16 cellular contexts compared by ENCODE assay signal in genomic region chr4:56657128-56657527, GRCh38. TPM values are rescaled to one million over a fixed set of nuclear protein-coding genes. Genes with fewer than 3 reads are reported as not detected.
DNase-seq lines count a peak whose midpoint lies in the region; ATAC-seq and TF ChIP-seq lines count a peak whose summit lies in the region.
"Had no signal": no experiment of that assay in that cellular context is flagged by ENCODE, and none has a peak within 500 bp of the region (broad histone marks: within the 10 kb centered on the region; RNA-seq: fewer than 3 reads in every experiment).

No MANE protein-coding gene starts in this region.

- peak; percentile 77 for DNase-seq in MCF 10A (ENCODE audit: unreplicated experiment)
- no peak for DNase-seq in breast epithelium (ENCODE audit: low spot score in 2 of 2)
- no peak for DNase-seq in mesothelial cell of epicardium (ENCODE audit: low spot score in 2 of 2, unreplicated experiment in 2 of 2)
- DNase-seq in upper lobe of left lung = no peak
- no peak for DNase-seq in NCI-H1105 (lab: John Stamatoyannopoulos, UW)
- DNase-seq in NCI-H748 (lab: John Stamatoyannopoulos, UW; ENCODE audit: unreplicated experiment) = no peak
- DNase-seq: activated CD8-positive, alpha-beta memory T cell treated with anti-CD3 and anti-CD28 coated beads, Interleukin-2, amount 50 U/mL, for 48 hours; cerebellar nuclear complex; hippocampal formation; mesendoderm; NCI-H2029; NCI-H446 treated with DMSO at 0.1 percent for 48 hours; right cardiac atrium; SW 1271; WERI-Rb-1 had no signal

- peaks cover 18% of the 10 kb centered on the region for H3K4me1 Mint-ChIP-seq in MCF 10A (ENCODE audit: insufficient read depth, unreplicated experiment)
- peaks cover 30% of the 10 kb centered on the region for H3K4me1 Mint-ChIP-seq in activated T-helper 17 cell treated with anti-CD3 and anti-CD28 coated beads, Interleukin-2, amount 50 U/mL, for 72 hours
- H3K4me1 Mint-ChIP-seq in mesothelial cell of epicardium = peaks cover 35% of the 10 kb centered on the region

- CTCF ChIA-PET in MCF 10A (lab: Yijun Ruan, JAX) = no interaction called here

- H3K4me3 Mint-ChIP-seq in MCF 10A (ENCODE audit: unreplicated experiment) (no peak overlapping the region), mesothelial cell of epicardium (peak overlapping the region; percentile 59)
- peak overlapping the region; percentile 93 for H3K4me3 Mint-ChIP-seq in activated T-helper 17 cell treated with anti-CD3 and anti-CD28 coated beads, Interleukin-2, amount 50 U/mL, for 72 hours

- POLR2A ChIA-PET in MCF 10A (lab: Yijun Ruan, JAX) = interaction anchor here (0.7 kb wide), 1 partner anchor 14 kb away, joined by 3 read pairs; no protein-coding TSS in a partner anchor

- no peak for TF ChIP-seq EP300 in upper lobe of left lung (IDR thresholded peaks at IDR 0.05)

- no peaks in the 10 kb centered on the region for H3K9me3 Mint-ChIP-seq in MCF 10A (ENCODE audit: unreplicated experiment)
- H3K9me3 Mint-ChIP-seq in activated T-helper 17 cell treated with anti-CD3 and anti-CD28 coated beads, Interleukin-2, amount 50 U/mL, for 72 hours = no peaks in the 10 kb centered on the region
- H3K9me3 Mint-ChIP-seq in mesothelial cell of epicardium = no peaks in the 10 kb centered on the region

- no peaks in the 10 kb centered on the region for H3K9me3 ChIP-seq in breast epithelium
- no peaks in the 10 kb centered on the region for H3K9me3 ChIP-seq in upper lobe of left lung

- H3K36me3 Mint-ChIP-seq in MCF 10A (ENCODE audit: insufficient read depth, unreplicated experiment) (no peaks in the 10 kb centered on the region), mesothelial cell of epicardium (no peaks in the 10 kb centered on the region)
- H3K36me3 Mint-ChIP-seq in activated T-helper 17 cell treated with anti-CD3 and anti-CD28 coated beads, Interleukin-2, amount 50 U/mL, for 72 hours (ENCODE audit: low read depth) = peaks cover 35% of the 10 kb centered on the region

- H3K36me3 ChIP-seq in breast epithelium (no peaks in the 10 kb centered on the region), upper lobe of left lung (no peaks in the 10 kb centered on the region)
- H3K36me3 ChIP-seq: WERI-Rb-1 had no signal

- no TSS peak for BruUV-seq in MCF 10A (replicated peaks; lab: Mats Ljungman, UMichigan)

- TF ChIP-seq CTCF in MCF 10A (IDR thresholded peaks at IDR 0.05; ENCODE audit: unreplicated experiment) (no peak), breast epithelium (IDR thresholded peaks at IDR 0.05) (no peak), mesothelial cell of epicardium (IDR thresholded peaks at IDR 0.05; ENCODE audit: unreplicated experiment) (no peak), upper lobe of left lung (IDR thresholded peaks at IDR 0.05) (no peak)

- ATAC-seq in activated T-helper 17 cell treated with anti-CD3 and anti-CD28 coated beads, Interleukin-2, amount 50 U/mL, for 72 hours (replicated peaks) = no peak
- ATAC-seq in upper lobe of left lung (ENCODE audit: low FRiP score in 2 of 2) = no peak

- H3K4me1 ChIP-seq in breast epithelium (peaks cover 0 to 5% of the 10 kb centered on the region in 2 donors), upper lobe of left lung (peaks cover 20 to 37% (median 32%) of the 10 kb centered on the region in 4 donors)

- H3K27ac Mint-ChIP-seq in MCF 10A (ENCODE audit: low read depth, unreplicated experiment) (no peak overlapping the region), mesothelial cell of epicardium (no peak overlapping the region)
- no peak overlapping the region for H3K27ac Mint-ChIP-seq in activated T-helper 17 cell treated with anti-CD3 and anti-CD28 coated beads, Interleukin-2, amount 50 U/mL, for 72 hours

- H3K27me3 Mint-ChIP-seq in MCF 10A (ENCODE audit: insufficient read depth, unreplicated experiment) = peaks cover 67% of the 10 kb centered on the region
- H3K27me3 Mint-ChIP-seq in activated T-helper 17 cell treated with anti-CD3 and anti-CD28 coated beads, Interleukin-2, amount 50 U/mL, for 72 hours = peaks cover 11% of the 10 kb centered on the region
- peaks cover 85% of the 10 kb centered on the region for H3K27me3 Mint-ChIP-seq in mesothelial cell of epicardium (ENCODE audit: low read depth)

- TF ChIP-seq POLR2A in breast epithelium (IDR thresholded peaks at IDR 0.05) (no peak), upper lobe of left lung (IDR thresholded peaks at IDR 0.05) (no peak)

- H3K27ac ChIP-seq in breast epithelium (peak overlapping the region in 1 of 2 donors; percentile 12), upper lobe of left lung (peak overlapping the region in 1 of 4 donors; percentile 76)
- H3K27ac ChIP-seq: WERI-Rb-1 had no signal

- 69 to 71% methylated on average over 3 of the region's 3 CpGs for WGBS in upper lobe of left lung, 2 donors

- peaks cover 0 to 28% of the 10 kb centered on the region in 2 donors for H3K27me3 ChIP-seq in breast epithelium
- peaks cover 0 to 13% (median 8%) of the 10 kb centered on the region in 4 donors for H3K27me3 ChIP-seq in upper lobe of left lung

- intact Hi-C loops in MCF 10A (cut with micrococcal nuclease) = no loop called here
- intact Hi-C loops in breast epithelium (cut with DNase I; ENCODE audit: low total_unique reads) = no loop called here

- no peak overlapping the region for H3K4me3 ChIP-seq in breast epithelium
- H3K4me3 ChIP-seq in upper lobe of left lung = no peak overlapping the region

RNA-seq across cellular contexts. Expression of gene HOPX, which starts 24.0 kb away (rescaled TPM):
- total RNA-seq in MCF 10A (2022) (not detected in 2 replicates), breast epithelium (1 to 10 TPM; 3.8 to 9.8 (median 4.8) TPM), mesothelial cell of epicardium (2.7 to 3.3 TPM (median 3.1 TPM) in 3 replicates), upper lobe of left lung (1,000 to 10,000 TPM in 2 of 6 donors, 100 to 1,000 TPM in 4; 235 to 1,594 (median 506) TPM)
- 100 to 1,000 TPM in 1 of 2 donors, 10 to 100 TPM in 1; 53.6 to 118 TPM for total RNA-seq in activated T-helper 17 cell treated with anti-CD3 and anti-CD28 coated beads, Interleukin-2, amount 50 U/mL, for 72 hours

Comparison
In these comparisons a context has a peak if more than half of its experiments do, and no peak if none do; other contexts are left out.
1. RNA of gene HOPX, which starts 24.0 kb away (total RNA-seq): 235 to 1,594 TPM in upper lobe of left lung and 53.6 to 118 TPM in activated T-helper 17 cell treated with anti-CD3 and anti-CD28 coated beads, Interleukin-2, amount 50 U/mL, for 72 hours; 3.8 to 9.8 TPM in breast epithelium, 2.7 to 3.3 TPM in mesothelial cell of epicardium and not detected in MCF 10A; every median in the first group is over 4 times any median in the second.